Comparison of ENCODE assay signal across 18 cellular contexts in the genomic region with DNA sequence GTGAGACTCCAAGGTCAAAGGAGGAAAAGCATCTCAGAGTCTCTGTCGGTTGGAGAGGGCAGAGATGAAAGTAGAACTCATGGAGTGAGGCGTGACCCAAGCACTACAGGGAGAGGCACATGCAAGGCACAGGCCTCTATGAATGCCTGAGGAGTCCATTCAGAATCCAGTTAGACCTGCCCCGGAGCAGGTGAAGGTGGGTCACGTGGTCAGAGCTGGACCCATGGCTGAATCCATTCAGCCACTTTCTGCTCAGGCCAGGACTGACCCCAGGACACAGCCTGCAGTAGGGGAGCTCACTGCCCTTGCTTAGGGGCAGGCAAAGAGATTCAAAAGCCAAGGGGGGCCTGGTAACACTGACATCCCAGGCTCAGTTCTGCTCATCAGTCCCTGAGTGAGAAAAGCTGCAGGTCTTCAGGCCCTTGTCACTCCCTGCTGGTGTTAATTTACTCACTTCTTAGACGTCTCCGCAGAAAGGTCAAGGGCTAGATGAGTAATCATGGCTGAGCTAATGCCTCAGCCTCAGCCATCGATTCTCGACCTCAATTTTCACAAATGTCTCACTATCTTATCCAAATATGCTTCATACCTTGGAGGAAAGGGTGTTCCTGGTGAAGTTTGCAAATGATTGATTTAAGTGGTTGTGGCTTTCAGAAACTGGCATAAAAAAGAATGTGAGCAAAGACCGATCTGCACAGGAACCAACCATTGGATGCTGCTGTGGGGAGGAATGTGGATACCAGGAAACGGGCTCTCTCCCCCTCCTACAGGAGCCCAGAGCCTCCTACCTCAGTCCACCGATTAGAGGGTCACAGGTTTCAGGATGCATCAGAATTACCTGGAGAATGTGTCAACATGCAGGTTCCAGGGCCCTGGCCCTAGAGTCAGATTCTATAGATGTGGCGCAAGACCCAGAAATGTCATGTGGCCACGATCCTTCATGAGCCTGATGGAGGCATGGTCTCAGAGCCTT.
DNase-seq lines count a peak whose midpoint lies in the region; ATAC-seq, FAIRE-seq and TF ChIP-seq lines count a peak whose summit lies in the region.
"Had no signal": no experiment of that assay in that cellular context is flagged by ENCODE, and none has a peak within 500 bp of the region (broad histone marks: within the 10 kb centered on the region; RNA-seq: fewer than 3 reads in every experiment).

No MANE protein-coding gene starts in this region.

- H3K36me3 Mint-ChIP-seq in neural progenitor cell, result no peaks in the 10 kb centered on the region

- no peaks in the 10 kb centered on the region for H3F3A ChIP-seq in neural progenitor cell (ENCODE audit: low read depth)

- CTCF ChIA-PET in HepG2 (lab: Yijun Ruan, JAX; ENCODE audit: low intra/inter-chr PET ratio, low total read pairs), result no interaction called here

- H3K4me3 Mint-ChIP-seq in neural progenitor cell, result no peak overlapping the region

- TF ChIP-seq POLR2A in HepG2 (IDR thresholded peaks at IDR 0.05; ENCODE audit: insufficient read depth in 1 of 2, low read depth in 2 of 2, low read length in 2 of 2) (no peak), right lobe of liver (IDR thresholded peaks at IDR 0.05) (no peak)

- H3K27me3 ChIP-seq in HepG2 (ENCODE audit: control insufficient read depth in 1 of 2, insufficient read depth in 2 of 2, low read length in 2 of 2) (no peaks in the 10 kb centered on the region), right lobe of liver (no peaks in the 10 kb centered on the region), neural progenitor cell (no peaks in the 10 kb centered on the region)

- TF ChIP-seq EP300 in HepG2 (IDR thresholded peaks at IDR 0.05; ENCODE audit: low read depth in 2 of 2, low read length in 2 of 2) (no peak), HepG2 (CRISPR knock-in tag; IDR thresholded peaks at IDR 0.05; ENCODE audit: borderline replicate concordance) (no peak)

- H4K20me1 ChIP-seq in HepG2 (ENCODE audit: insufficient read depth, low read length), result no peaks in the 10 kb centered on the region
- no peaks in the 10 kb centered on the region for H4K20me1 ChIP-seq in neural progenitor cell (ENCODE audit: low read depth)

- H3K27ac ChIP-seq in HepG2 (ENCODE audit: extremely low read length, insufficient read depth, low read length), result no peak overlapping the region
- no peak overlapping the region for H3K27ac ChIP-seq in right lobe of liver
- H3K27ac ChIP-seq in neural progenitor cell, result no peak overlapping the region
- H3K27ac ChIP-seq: 22Rv1 had no signal

- peaks cover 13% of the 10 kb centered on the region; the same call in 1 of the 2 replicates for H3K9me3 ChIP-seq in HepG2 (ENCODE audit: low read length)
- no peaks in the 10 kb centered on the region for H3K9me3 ChIP-seq in right lobe of liver
- no peaks in the 10 kb centered on the region for H3K9me3 ChIP-seq in neural progenitor cell (ENCODE audit: low read depth)

- peaks cover 27% of the 10 kb centered on the region for H3K4me1 Mint-ChIP-seq in neural progenitor cell

- H3K4me1 ChIP-seq in HepG2 (ENCODE audit: insufficient read depth, low read length), result no peaks in the 10 kb centered on the region
- no peaks in the 10 kb centered on the region for H3K4me1 ChIP-seq in right lobe of liver
- no peaks in the 10 kb centered on the region for H3K4me1 ChIP-seq in neural progenitor cell

- H3K4me2 ChIP-seq in HepG2 (ENCODE audit: low read depth, low read length) (no peak overlapping the region), neural progenitor cell (no peak overlapping the region)

- WGBS in HepG2 (ENCODE audit: low lambda C conversion rate), result 13% methylated on average over 13 of the region's 13 CpGs
- 48% methylated on average over 9 of the region's 13 CpGs for WGBS in right lobe of liver (ENCODE audit: insufficient coverage, low coverage, low lambda C conversion rate, missing lambda C conversion rate)

- H3K9ac ChIP-seq in HepG2 (ENCODE audit: insufficient read depth, low read depth, low read length) (no peak overlapping the region), neural progenitor cell (no peak overlapping the region)

- no peak for FAIRE-seq in HepG2 (lab: Jason Lieb, UNC)
- FAIRE-seq in frontal cortex (lab: Jason Lieb, UNC), result no peak
- FAIRE-seq: HTR-8/SVneo had no signal

- intact Hi-C loops in HepG2 (cut with micrococcal nuclease; ENCODE audit: unreplicated experiment) (no loop called here), right lobe of liver (cut with DNase I) (no loop called here)

- H2AFZ ChIP-seq in HepG2 (ENCODE audit: low read length) (no peak overlapping the region), neural progenitor cell (replicated peaks) (no peak overlapping the region)

- in situ Hi-C loops in HepG2 (cut with HindIII; ENCODE audit: extremely low pct_ligation_motif_present, low pct_unique_long_range_greater_than_20kb), result no loop called here

- no TSS peak for BruUV-seq in HepG2 (replicated peaks; lab: Mats Ljungman, UMichigan)

- ATAC-seq in HepG2 (no peak; the same call in 2 of the 3 replicates), right lobe of liver (no peak), GM21515 (IDR thresholded peaks at IDR 0.05; ENCODE audit: unreplicated experiment) (no peak), GM21786 (IDR thresholded peaks at IDR 0.05; ENCODE audit: unreplicated experiment) (no peak)

- TF ChIP-seq RAD21 in HepG2 (CRISPR knock-in tag; IDR thresholded peaks at IDR 0.05), result no peak

- no peak for TF ChIP-seq CTCF in HepG2 (CRISPR knock-in tag; IDR thresholded peaks at IDR 0.05)
- TF ChIP-seq CTCF in right lobe of liver (IDR thresholded peaks at IDR 0.05), result no peak
- no peak for TF ChIP-seq CTCF in neural progenitor cell (IDR thresholded peaks at IDR 0.05)

- no peaks in the 10 kb centered on the region for H3K9me3 Mint-ChIP-seq in neural progenitor cell

- POLR2A ChIA-PET in HepG2 (lab: Yijun Ruan, JAX), result no interaction called here

- H3K4me3 ChIP-seq in HepG2 (replicated peaks in 1 of 3; ENCODE audit: insufficient read depth in 1 of 3, low read depth in 2 of 3, low read length in 3 of 3) (no peak overlapping the region), right lobe of liver (no peak overlapping the region), neural progenitor cell (no peak overlapping the region)

- peak overlapping the region; percentile 25 for H3K27ac Mint-ChIP-seq in neural progenitor cell

- DNase-seq in HepG2 (ENCODE audit: low spot score) (no peak), right lobe of liver (no peak), glomerular visceral epithelial cell (ENCODE audit: extremely low spot score) (peak; percentile 30), neural progenitor cell (ENCODE audit: low spot score) (no peak), frontal cortex (ENCODE audit: low spot score in 2 of 2) (no peak), ureter (ENCODE audit: low spot score) (no peak)
- DNase-seq: C1 segment of cervical spinal cord, DMS153, HCEC 1CT, NCI-H1436 treated with DMSO at 0.1 percent for 48 hours, NCI-H2081, NCI-H2227 treated with DMSO at 0.1 percent for 48 hours, NCI-H526, OCI-M1 had no signal

- H3K79me2 ChIP-seq in HepG2 (ENCODE audit: insufficient read depth, low read length) (no peaks in the 10 kb centered on the region), neural progenitor cell (ENCODE audit: low read depth) (no peaks in the 10 kb centered on the region)

- H3K36me3 ChIP-seq in HepG2 (replicated peaks in 1 of 2; ENCODE audit: control insufficient read depth in 1 of 2, insufficient read depth in 2 of 2, low read length in 2 of 2), result no peaks in the 10 kb centered on the region
- no peaks in the 10 kb centered on the region for H3K36me3 ChIP-seq in right lobe of liver
- no peaks in the 10 kb centered on the region for H3K36me3 ChIP-seq in neural progenitor cell

- H3K27me3 Mint-ChIP-seq in neural progenitor cell (ENCODE audit: insufficient read depth, low read depth), result peaks cover 11% of the 10 kb centered on the region

TF ChIP-seq in HepG2, 621 proteins besides CTCF, POLR2A, EP300 and RAD21 (continues in another document):
- TF ChIP-seq MEF2D (CRISPR knock-in tag; IDR thresholded peaks at IDR 0.05) (no peak), TOPORS (CRISPR knock-in tag; IDR thresholded peaks at IDR 0.05) (no peak), KDM5A (IDR thresholded peaks at IDR 0.05; ENCODE audit: borderline replicate concordance, low read length) (no peak), GATAD1 (CRISPR knock-in tag; IDR thresholded peaks at IDR 0.05) (no peak), KDM4B (CRISPR knock-in tag; IDR thresholded peaks at IDR 0.05) (no peak)
- TF ChIP-seq, protein P1, sequence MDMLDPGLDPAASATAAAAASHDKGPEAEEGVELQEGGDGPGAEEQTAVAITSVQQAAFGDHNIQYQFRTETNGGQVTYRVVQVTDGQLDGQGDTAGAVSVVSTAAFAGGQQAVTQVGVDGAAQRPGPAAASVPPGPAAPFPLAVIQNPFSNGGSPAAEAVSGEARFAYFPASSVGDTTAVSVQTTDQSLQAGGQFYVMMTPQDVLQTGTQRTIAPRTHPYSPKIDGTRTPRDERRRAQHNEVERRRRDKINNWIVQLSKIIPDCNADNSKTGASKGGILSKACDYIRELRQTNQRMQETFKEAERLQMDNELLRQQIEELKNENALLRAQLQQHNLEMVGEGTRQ (IDR thresholded peaks at IDR 0.05; ENCODE audit: low read depth, low read length), result peak; percentile 66; the same call in 1 of the 2 replicates
- TF ChIP-seq, protein P1 (CRISPR knock-in tag; IDR thresholded peaks at IDR 0.05; ENCODE audit: borderline replicate concordance), result no peak
- TF ChIP-seq, protein P2, sequence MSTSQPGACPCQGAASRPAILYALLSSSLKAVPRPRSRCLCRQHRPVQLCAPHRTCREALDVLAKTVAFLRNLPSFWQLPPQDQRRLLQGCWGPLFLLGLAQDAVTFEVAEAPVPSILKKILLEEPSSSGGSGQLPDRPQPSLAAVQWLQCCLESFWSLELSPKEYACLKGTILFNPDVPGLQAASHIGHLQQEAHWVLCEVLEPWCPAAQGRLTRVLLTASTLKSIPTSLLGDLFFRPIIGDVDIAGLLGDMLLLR (CRISPR knock-in tag; IDR thresholded peaks at IDR 0.05), result no peak
- TF ChIP-seq, protein P3, sequence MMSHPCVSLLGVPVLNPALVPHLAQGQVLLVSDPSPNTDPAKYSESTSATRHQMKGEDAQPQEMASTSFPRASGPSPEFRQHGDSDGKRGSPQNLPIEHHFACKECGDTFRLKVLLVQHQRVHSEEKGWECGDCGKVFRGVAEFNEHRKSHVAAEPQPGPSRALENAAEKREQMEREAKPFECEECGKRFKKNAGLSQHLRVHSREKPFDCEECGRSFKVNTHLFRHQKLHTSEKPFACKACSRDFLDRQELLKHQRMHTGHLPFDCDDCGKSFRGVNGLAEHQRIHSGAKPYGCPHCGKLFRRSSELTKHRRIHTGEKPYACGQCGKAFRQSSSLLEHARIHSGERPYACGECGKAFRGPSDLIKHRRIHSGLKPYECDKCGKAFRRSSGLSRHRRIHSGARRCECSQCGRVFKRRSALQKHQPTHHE (CRISPR knock-in tag; IDR thresholded peaks at IDR 0.05; ENCODE audit: borderline replicate concordance), result no peak
